ENCODE assay signal across 8 cellular contexts in the genomic region with DNA sequence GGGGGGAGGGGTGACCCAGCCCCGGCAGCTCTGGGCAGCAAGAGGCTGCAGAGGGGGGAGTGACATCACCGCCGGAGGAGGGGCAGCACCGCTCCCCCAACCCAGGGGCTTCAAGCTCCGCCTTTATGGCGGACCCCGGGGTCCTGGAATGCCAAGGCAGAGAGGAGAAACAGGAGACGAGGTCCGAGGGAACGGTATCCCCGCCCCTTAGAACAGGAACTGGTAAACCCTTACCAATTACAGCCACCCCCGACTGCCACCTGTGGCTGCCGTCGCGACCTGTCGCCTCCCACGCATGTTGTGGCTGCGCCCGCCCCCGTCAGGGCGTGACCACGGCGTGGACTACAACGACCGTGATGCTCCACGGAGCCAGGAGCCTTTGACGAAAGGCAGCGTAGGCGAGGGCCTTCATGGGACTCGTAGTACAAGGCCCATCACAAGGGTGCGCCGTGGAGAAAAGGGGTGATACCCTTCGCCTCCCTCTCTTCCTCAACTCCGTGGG. TPM values are rescaled to one million over a fixed set of nuclear protein-coding genes. Genes with fewer than 3 reads are reported as not detected.
DNase-seq lines count a peak whose midpoint lies in the region; ATAC-seq and TF ChIP-seq lines count a peak whose summit lies in the region.

No MANE protein-coding gene starts in this region.

- peak overlapping the region; percentile 51; the same call in 1 of the 2 replicates for H3K18ac ChIP-seq in IMR-90 (ENCODE audit: low read depth, low read length)

- H3K56ac ChIP-seq in IMR-90 (ENCODE audit: extremely low read depth, insufficient read depth, low read length), result no peak overlapping the region

- POLR2A ChIA-PET in IMR-90 (lab: Charles Lee; ENCODE audit: unreplicated experiment) (no interaction called here), T-cell (lab: Charles Lee) (no interaction called here)

- no peak overlapping the region for H3K9ac ChIP-seq in IMR-90 (ENCODE audit: low read depth, low read length)

- H2AK9ac ChIP-seq in IMR-90 (replicated peaks; ENCODE audit: low read depth, low read length, poor library complexity), result no peak overlapping the region

- no peak overlapping the region for H2BK15ac ChIP-seq in IMR-90 (ENCODE audit: low read depth, low read length)

- H3K4me3 ChIP-seq in IMR-90 (ENCODE audit: insufficient read depth, low read depth, low read length) (peak overlapping the region; percentile 71), right cardiac atrium (ENCODE audit: low read length) (peak overlapping the region; percentile 26)

- in situ Hi-C loops in Caki2 (cut with HindIII; ENCODE audit: low pct_unique_long_range_greater_than_20kb, low sequenced_read_pairs) (no loop called here), IMR-90 (cut with MboI; ENCODE audit: low sequenced_read_pairs) (no loop called here)

- H2BK120ac ChIP-seq in IMR-90 (ENCODE audit: low read depth, low read length), result no peak overlapping the region

- no peaks in the 10 kb centered on the region for H3K36me3 ChIP-seq in IMR-90 (ENCODE audit: control insufficient read depth, insufficient read depth, low read length)

- no peak overlapping the region for H4K91ac ChIP-seq in IMR-90 (ENCODE audit: insufficient read depth, low read depth, low read length)

- H4K5ac ChIP-seq in IMR-90 (ENCODE audit: low read depth, low read length), result peak overlapping the region; percentile 84; the same call in 1 of the 2 replicates

- H3K4ac ChIP-seq in IMR-90 (ENCODE audit: low read depth, low read length), result 0 out of 2 replicates have a peak overlapping the region, but pooled peaks have one; percentile 58

- H3K4me3 Mint-ChIP-seq in T-cell, result peak overlapping the region; percentile 83 to 86 (median 84)

- H3K27me3 ChIP-seq in IMR-90 (ENCODE audit: control insufficient read depth, insufficient read depth, low read length) (peaks cover 33% of the 10 kb centered on the region), right cardiac atrium (ENCODE audit: control insufficient read depth, insufficient read depth) (no peaks in the 10 kb centered on the region)

- no peak for TF ChIP-seq RAD21 in IMR-90 (IDR thresholded peaks at IDR 0.05; ENCODE audit: low read length)

- H3K9me3 ChIP-seq in IMR-90 (ENCODE audit: control insufficient read depth, insufficient read depth, low read length), result peaks cover 11% of the 10 kb centered on the region
- H3K9me3 ChIP-seq in right cardiac atrium (ENCODE audit: control insufficient read depth, low read length), result no peaks in the 10 kb centered on the region

- intact Hi-C loops in IMR-90 (cut with micrococcal nuclease) (no loop called here), right cardiac atrium (cut with DNase I) (no loop called here)

- DNase-seq in Caki2 (ENCODE audit: low read depth) (peak; percentile 94), IMR-90 (peak; percentile 67), T-cell (peak; percentile 73 to 93 (median 86)), amniotic epithelial cell (ENCODE audit: low read depth) (peak; percentile 68), right cardiac atrium (peak; percentile 92 to 96 (median 96)), putamen (ENCODE audit: low spot score) (peak; percentile 92), ureter (ENCODE audit: low spot score) (peak; percentile 91)

- peak overlapping the region; percentile 91 to 93 for H3K27ac Mint-ChIP-seq in T-cell

- no peaks in the 10 kb centered on the region for H4K20me1 ChIP-seq in IMR-90 (ENCODE audit: insufficient read depth, low read length)

- H3K23ac ChIP-seq in IMR-90 (ENCODE audit: low read depth, low read length), result no peak overlapping the region

- H3K27ac ChIP-seq in IMR-90 (ENCODE audit: insufficient read depth, low read length) (no peak overlapping the region), right cardiac atrium (ENCODE audit: low read length) (no peak overlapping the region)

- no CpG with 5 or more reads among the region's 34 CpGs for WGBS in IMR-90 (ENCODE audit: extremely low coverage in 2 of 2, insufficient read length in 1 of 2), 2 experiments
- WGBS in right cardiac atrium, result 1% methylated on average over 34 of the region's 34 CpGs

- no peak overlapping the region for H2AK5ac ChIP-seq in IMR-90 (ENCODE audit: low read depth, low read length)

- CTCF ChIA-PET in IMR-90 (lab: Yijun Ruan, JAX) (no interaction called here), T-cell (lab: Charles Lee) (interaction anchor here in 1 of 2 donors (0.6 to 1.6 kb wide), 4 partner anchors 24 to 392 kb away, joined by 3 to 9 read pairs (median 4); no protein-coding TSS in a partner anchor)

- H3K4me1 ChIP-seq in IMR-90 (ENCODE audit: control insufficient read depth, insufficient read depth, low read length) (no peaks in the 10 kb centered on the region), right cardiac atrium (ENCODE audit: control insufficient read depth, insufficient read depth, low read length) (peaks cover 1% of the 10 kb centered on the region)

- H2BK5ac ChIP-seq in IMR-90 (ENCODE audit: low read depth, low read length, poor library complexity, severe bottlenecking), result no peak overlapping the region

- no peak overlapping the region for H2BK20ac ChIP-seq in IMR-90 (ENCODE audit: low read depth, low read length)

- H3K9me1 ChIP-seq in IMR-90 (ENCODE audit: insufficient read depth, low read length), result no peaks in the 10 kb centered on the region; the same call in 1 of the 2 replicates

- peak overlapping the region; percentile 37 to 89; a peak in 3 of 4 replicates for H4K8ac ChIP-seq in IMR-90 (ENCODE audit: low read depth in 2 of 2, low read length in 2 of 2)

- no TSS peak for BruUV-seq in IMR-90 (replicated peaks; lab: Mats Ljungman, UMichigan)

- H3K27me3 Mint-ChIP-seq in T-cell, result peaks cover 49 to 59% of the 10 kb centered on the region in 2 donors

- no peak overlapping the region for H3K14ac ChIP-seq in IMR-90 (replicated peaks; ENCODE audit: low read depth, low read length)

- H3K36me3 Mint-ChIP-seq in T-cell, result peaks cover 4% of the 10 kb centered on the region

- dilution Hi-C loops in IMR-90 (cut with HindIII; ENCODE audit: low sequenced_read_pairs, unreplicated experiment), result no loop called here

- H3K79me1 ChIP-seq in IMR-90 (ENCODE audit: low read depth in 1 of 2, low read length in 2 of 2), result no peaks in the 10 kb centered on the region

- H3K4me1 Mint-ChIP-seq in T-cell, result peaks cover 38 to 55% (median 46%) of the 10 kb centered on the region in 3 donors

- peak; percentile 47 for ATAC-seq in GM21423 (IDR thresholded peaks at IDR 0.05; ENCODE audit: unreplicated experiment)
- ATAC-seq in IMR-90 (ENCODE audit: low read depth), result peak; percentile 66
- peak; percentile 67 to 81 (median 74) for ATAC-seq in T-cell (replicated peaks in 1 of 4)
- peak; percentile 69 to 74 for ATAC-seq in right cardiac atrium

- H2AFZ ChIP-seq in IMR-90 (replicated peaks; ENCODE audit: low read length, poor library complexity), result peak overlapping the region; percentile 94

- TF ChIP-seq CTCF in IMR-90 (conservative IDR thresholded peaks at IDR 0.05; ENCODE audit: low read depth, low read length), result no peak

- TF ChIP-seq POLR2A in IMR-90 (IDR thresholded peaks at IDR 0.05; ENCODE audit: low read depth, low read length), result no peak

- H3K4me2 ChIP-seq in IMR-90 (ENCODE audit: low read depth, low read length), result peak overlapping the region; percentile 97

- peaks cover 3 to 10% (median 5%) of the 10 kb centered on the region in 3 donors for H3K9me3 Mint-ChIP-seq in T-cell

TF ChIP-seq in IMR-90, 13 proteins besides CTCF, POLR2A, EP300 and RAD21 (continues in another document):
- no peak for TF ChIP-seq CEBPB (IDR thresholded peaks at IDR 0.05; ENCODE audit: low read depth, low read length)
- no peak for TF ChIP-seq MAFK (IDR thresholded peaks at IDR 0.05; ENCODE audit: low read depth, low read length)
- TF ChIP-seq FOS (IDR thresholded peaks at IDR 0.05; ENCODE audit: low read depth, low read length), result no peak

RNA-seq across cellular contexts. Expression of a gene that starts 4.1 kb away (rescaled TPM):
- 0.49 and 0.74 TPM in 2 replicates for total RNA-seq in Caki2 (2014; rRNA removed; shearing (Covaris generic); ENCODE audit: low replicate concordance)
- total RNA-seq in IMR-90 (2012; rRNA removed) (not detected in 2 replicates), T-cell (1 to 10 TPM in 4 of 5 donors, under 1 TPM in 1; 0.75 to 4.3 (median 1.5) TPM), right cardiac atrium (1 to 10 TPM; 3.0 to 6.1 (median 4.9) TPM), ureter (22.4 TPM)
- polyA plus RNA-seq in IMR-90 (2012; rRNA removed) (0.07 and 0.13 TPM in 2 replicates), right cardiac atrium (3.3 TPM)
- polyA plus RNA-seq in IMR-90 (2012; cell fraction: cytosol; rRNA removed), result 0.06 and 0.10 TPM in 2 replicates
- polyA plus RNA-seq in IMR-90 (2012; cell fraction: nucleus; rRNA removed; ENCODE audit: low replicate concordance), result 0.41 and 0.46 TPM in 2 replicates

RNA-seq across cellular contexts. Expression of a gene that starts 32.2 kb away (rescaled TPM):
- 0.61 TPM in 1 of 2 replicates, not detected in the other for total RNA-seq in Caki2 (2014; rRNA removed; shearing (Covaris generic); ENCODE audit: low replicate concordance)
- total RNA-seq in IMR-90 (2012; rRNA removed) (not detected in 2 replicates), T-cell (1 to 10 TPM; 2.6 to 7.1 (median 3.0) TPM), right cardiac atrium (under 1 TPM in 3 of 4 donors, not detected in 1; 0.43 to 0.84 (median 0.56) TPM), ureter (1.1 TPM)
- polyA plus RNA-seq in IMR-90 (2012; rRNA removed) (0.24 and 0.39 TPM in 2 replicates), right cardiac atrium (0.72 TPM)
- polyA plus RNA-seq in IMR-90 (2012; cell fraction: cytosol; rRNA removed), result 0.15 and 0.39 TPM in 2 replicates
- 2.5 and 2.7 TPM in 2 replicates for polyA plus RNA-seq in IMR-90 (2012; cell fraction: nucleus; rRNA removed; ENCODE audit: low replicate concordance)

RNA-seq across cellular contexts. Expression of a gene that starts 43.0 kb away (rescaled TPM):
- total RNA-seq in Caki2 (2014; rRNA removed; shearing (Covaris generic); ENCODE audit: low replicate concordance), result 151 and 189 TPM in 2 replicates
- total RNA-seq in IMR-90 (2012; rRNA removed), result 34.7 and 37.8 TPM in 2 replicates
- 48.4 and 51.5 TPM in 2 replicates for polyA plus RNA-seq in IMR-90 (2012; rRNA removed)
- polyA plus RNA-seq in IMR-90 (2012; cell fraction: cytosol; rRNA removed), result 26.9 and 67.7 TPM in 2 replicates
- 79.8 and 151 TPM in 2 replicates for polyA plus RNA-seq in IMR-90 (2012; cell fraction: nucleus; rRNA removed; ENCODE audit: low replicate concordance)
- 100 to 1,000 TPM; 109 to 236 (median 117) TPM for total RNA-seq in T-cell
- total RNA-seq in right cardiac atrium, result 10 to 100 TPM; 68.3 to 74.5 (median 70.2) TPM
- 80.9 TPM for polyA plus RNA-seq in right cardiac atrium
- 64.5 TPM for total RNA-seq in ureter

RNA-seq across cellular contexts. Expression of a gene that starts 50.9 kb away (rescaled TPM):
- 122 and 176 TPM in 2 replicates for total RNA-seq in Caki2 (2014; rRNA removed; shearing (Covaris generic); ENCODE audit: low replicate concordance)
- total RNA-seq in IMR-90 (2012; rRNA removed), result 13.1 and 13.8 TPM in 2 replicates
- polyA plus RNA-seq in IMR-90 (2012; rRNA removed), result 28.9 and 40.2 TPM in 2 replicates
- polyA plus RNA-seq in IMR-90 (2012; cell fraction: cytosol; rRNA removed), result 15.6 and 24.5 TPM in 2 replicates
- polyA plus RNA-seq in IMR-90 (2012; cell fraction: nucleus; rRNA removed; ENCODE audit: low replicate concordance), result 76.5 and 228 TPM in 2 replicates
- total RNA-seq in T-cell, result 10 to 100 TPM; 32.9 to 67.1 (median 54.0) TPM
- total RNA-seq in right cardiac atrium, result 10 to 100 TPM in 3 of 4 donors, 1 to 10 TPM in 1; 9.0 to 12.5 (median 11.6) TPM
- polyA plus RNA-seq in right cardiac atrium, result 8.7 TPM
- 17.0 TPM for total RNA-seq in ureter
